10 cellular contexts compared by ENCODE assay signal in genomic region chr10:71873582-71874182, GRCh38. TPM values are rescaled to one million over a fixed set of nuclear protein-coding genes. Genes with fewer than 3 reads are reported as not detected.
A peak's percentile ranks its signal among the peaks of the same experiment; 100 is the strongest.
DNase-seq lines count a peak whose midpoint lies in the region; ATAC-seq and TF ChIP-seq lines count a peak whose summit lies in the region.
"Had no signal": no experiment of that assay in that cellular context is flagged by ENCODE, and none has a peak within 500 bp of the region (broad histone marks: within the 10 kb centered on the region; RNA-seq: fewer than 3 reads in every experiment).

No MANE protein-coding gene starts in this region.

- DNase-seq in GM06990 (ENCODE audit: extremely low read depth, insufficient read length) (peak; percentile 75), osteoblast (ENCODE audit: insufficient read length, low spot score, missing footprints) (no peak), HK-2 (ENCODE audit: unreplicated experiment) (no peak), NCI-H345 (lab: John Stamatoyannopoulos, UW) (no peak), caudate nucleus (lab: John Stamatoyannopoulos, UW) (no peak)
- DNase-seq: activated CD8-positive, alpha-beta T cell treated with anti-CD3 and anti-CD28 coated beads, Interleukin-2, amount 10 ng/mL, durations not matched to agents 7 days and 5 days had no signal

- no peak overlapping the region for H3K4me2 ChIP-seq in osteoblast (ENCODE audit: insufficient read depth, low read length)

- H3K4me1 Mint-ChIP-seq in IgD-negative memory B cell = peaks cover 19 to 23% (median 19%) of the 10 kb centered on the region in 3 donors

- H3K27ac Mint-ChIP-seq in IgD-negative memory B cell = peak overlapping the region; percentile 3 to 81 (median 36)
- H3K27ac Mint-ChIP-seq: activated CD8-positive, alpha-beta T cell treated with anti-CD3 and anti-CD28 coated beads, Interleukin-2, amount 10 ng/mL, durations not matched to agents 7 days and 5 days; stimulated activated naive CD8-positive, alpha-beta T cell treated with anti-CD3 and anti-CD28 coated beads, Interleukin-15, Interleukin-2, amounts not matched to agents 100 ng/mL and 50 ng/mL, for 24 hours had no signal

- no peaks in the 10 kb centered on the region for H3K9me3 ChIP-seq in osteoblast (ENCODE audit: low read depth, low read length)

- peak overlapping the region in 1 of 4 donors; percentile 75 for H3K4me3 Mint-ChIP-seq in IgD-negative memory B cell
- H3K4me3 Mint-ChIP-seq: activated CD8-positive, alpha-beta T cell treated with anti-CD3 and anti-CD28 coated beads, Interleukin-2, amount 10 ng/mL, durations not matched to agents 7 days and 5 days; stimulated activated naive CD8-positive, alpha-beta T cell treated with anti-CD3 and anti-CD28 coated beads, Interleukin-15, Interleukin-2, amounts not matched to agents 100 ng/mL and 50 ng/mL, for 24 hours had no signal

- H3K36me3 ChIP-seq in GM06990 (ENCODE audit: control insufficient read depth, insufficient read depth, low read length) (no peaks in the 10 kb centered on the region), osteoblast (ENCODE audit: insufficient read depth, low read length) (no peaks in the 10 kb centered on the region)

- H3K4me1 ChIP-seq in osteoblast (ENCODE audit: insufficient read depth, low read length) = peaks cover 8% of the 10 kb centered on the region

- H3K27ac ChIP-seq in osteoblast (ENCODE audit: low read depth, low read length) (no peak overlapping the region), caudate nucleus (ENCODE audit: low read depth, low read length) (no peak overlapping the region)

- H3K27me3 ChIP-seq in GM06990 (replicated peaks; ENCODE audit: control insufficient read depth, insufficient read depth, low read length) (no peaks in the 10 kb centered on the region), osteoblast (ENCODE audit: insufficient read depth, low read length) (peaks cover 3% of the 10 kb centered on the region)

- ATAC-seq in GM19328 (IDR thresholded peaks at IDR 0.05; ENCODE audit: unreplicated experiment) (peak; percentile 88), HG02852 (IDR thresholded peaks at IDR 0.05; ENCODE audit: unreplicated experiment) (peak; percentile 99)
- ATAC-seq: activated CD8-positive, alpha-beta T cell treated with anti-CD3 and anti-CD28 coated beads, Interleukin-2, amount 10 ng/mL, durations not matched to agents 7 days and 5 days had no signal

- H4K20me1 ChIP-seq in osteoblast (ENCODE audit: insufficient read depth, low read length) = no peaks in the 10 kb centered on the region

- no peaks in the 10 kb centered on the region for H3K79me2 ChIP-seq in osteoblast (ENCODE audit: insufficient read depth, low read length)

- no peaks in the 10 kb centered on the region for H3K27me3 Mint-ChIP-seq in IgD-negative memory B cell
- H3K27me3 Mint-ChIP-seq: stimulated activated naive CD8-positive, alpha-beta T cell treated with anti-CD3 and anti-CD28 coated beads, Interleukin-15, Interleukin-2, amounts not matched to agents 100 ng/mL and 50 ng/mL, for 24 hours had no signal

- no peaks in the 10 kb centered on the region for H3K9me3 Mint-ChIP-seq in IgD-negative memory B cell
- H3K9me3 Mint-ChIP-seq: stimulated activated naive CD8-positive, alpha-beta T cell treated with anti-CD3 and anti-CD28 coated beads, Interleukin-15, Interleukin-2, amounts not matched to agents 100 ng/mL and 50 ng/mL, for 24 hours had no signal

- no peak overlapping the region for H3K4me3 ChIP-seq in GM06990 (replicated peaks; ENCODE audit: low read depth, low read length)
- no peak overlapping the region for H3K4me3 ChIP-seq in osteoblast (ENCODE audit: insufficient read depth, low read length)

- peaks cover 3% of the 10 kb centered on the region for H3K36me3 Mint-ChIP-seq in IgD-negative memory B cell

- H2AFZ ChIP-seq in osteoblast (ENCODE audit: low read length) = no peak overlapping the region

- TF ChIP-seq CTCF in GM06990 (IDR thresholded peaks at IDR 0.05; ENCODE audit: insufficient read depth, low read length, poor library complexity, severe bottlenecking) = no peak
- TF ChIP-seq CTCF in osteoblast (IDR thresholded peaks at IDR 0.05; ENCODE audit: extremely low read depth, low read depth, low read length) = no peak

RNA-seq across cellular contexts. Expression of gene PSAP, which starts 22.6 kb away (rescaled TPM):
- polyA plus RNA-seq in IgD-negative memory B cell = 625 TPM
- 1,248 and 1,391 TPM in 2 replicates for total RNA-seq in osteoblast
